24 cellular contexts compared by ENCODE assay signal in genomic region chr6:27840572-27840971, GRCh38.
DNase-seq lines count a peak whose midpoint lies in the region; ATAC-seq and TF ChIP-seq lines count a peak whose summit lies in the region.
"Had no signal": no experiment of that assay in that cellular context is flagged by ENCODE, and none has a peak within 500 bp of the region (broad histone marks: within the 10 kb centered on the region; RNA-seq: fewer than 3 reads in every experiment).

No MANE protein-coding gene starts in this region.

- DNase-seq in CD8-positive, alpha-beta memory T cell: no peak
- DNase-seq in PC-9 (no peak), lower lobe of right lung (no peak), KG1 (lab: John Stamatoyannopoulos, UW) (no peak), NCI-H510A (lab: John Stamatoyannopoulos, UW) (no peak)
- DNase-seq: activated CD4-positive, alpha-beta T cell treated with anti-CD3 and anti-CD28 coated beads for 1 hour; activated naive CD4-positive, alpha-beta T cell treated with Interleukin-2 at 50 U/mL for 16 hours; activated T-cell treated with anti-CD3 and anti-CD28 coated beads, Interleukin-2, amount 50 U/mL, for 4 hours; DMS79 treated with DMSO at 0.1 percent for 48 hours; GOT3; NCI-H1048; NCI-H2081 treated with DMSO at 0.1 percent for 48 hours; occipital lobe; retina; RPMI8226; spleen; stimulated activated CD4-positive, alpha-beta T cell treated with anti-CD3 and anti-CD28 coated beads, Interleukin-4, amount 100 ng/mL, for 1 hour; stimulated activated naive CD4-positive, alpha-beta T cell treated with Interleukin-2 at 50 U/mL for 16 hours; SW 1271 had no signal

- H3K36me3 ChIP-seq in CD8-positive, alpha-beta memory T cell (ENCODE audit: insufficient read depth, low read length): no peaks in the 10 kb centered on the region
- no peaks in the 10 kb centered on the region for H3K36me3 ChIP-seq in HUES6 (ENCODE audit: control insufficient read depth, insufficient read depth, low read length)
- no peaks in the 10 kb centered on the region for H3K36me3 ChIP-seq in PC-9 (ENCODE audit: low read depth)
- no peaks in the 10 kb centered on the region for H3K36me3 ChIP-seq in iPS-20b (ENCODE audit: insufficient read depth, low read depth, low read length)
- H3K36me3 ChIP-seq in lower lobe of right lung: no peaks in the 10 kb centered on the region
- H3K36me3 ChIP-seq: thoracic aorta had no signal

- H3K9ac ChIP-seq in HUES6 (ENCODE audit: low read length): no peak overlapping the region
- H3K9ac ChIP-seq in iPS-20b (ENCODE audit: low read depth, low read length): no peak overlapping the region; the same call in 1 of the 2 replicates

- no peaks in the 10 kb centered on the region for H3K9me3 Mint-ChIP-seq in CD8-positive, alpha-beta memory T cell
- H3K9me3 Mint-ChIP-seq: activated T-cell treated with anti-CD3 and anti-CD28 coated beads, Interleukin-2, amount 50 U/mL, for 4 hours; dendritic cell treated with granulocyte-macrophage colony-stimulating factor and Interleukin-4, amounts not matched to agents 40 ng/mL and 50 ng/mL, for 4 days; memory B cell had no signal

- peaks cover 8 to 13% of the 10 kb centered on the region in 2 donors for H3K27me3 Mint-ChIP-seq in CD8-positive, alpha-beta memory T cell
- H3K27me3 Mint-ChIP-seq: dendritic cell treated with granulocyte-macrophage colony-stimulating factor and Interleukin-4, amounts not matched to agents 40 ng/mL and 50 ng/mL, for 4 days; memory B cell had no signal

- H3F3A ChIP-seq in PC-9 (ENCODE audit: insufficient read depth, low read depth): peaks cover 13% of the 10 kb centered on the region; the same call in 1 of the 2 replicates

- no peaks in the 10 kb centered on the region for H3K9me3 ChIP-seq in CD8-positive, alpha-beta memory T cell (ENCODE audit: low read length)
- no peaks in the 10 kb centered on the region for H3K9me3 ChIP-seq in HUES6 (ENCODE audit: control insufficient read depth, insufficient read depth, low read depth, low read length)
- no peaks in the 10 kb centered on the region for H3K9me3 ChIP-seq in PC-9 (ENCODE audit: insufficient read depth, low read depth)
- H3K9me3 ChIP-seq in iPS-20b (ENCODE audit: insufficient read depth, low read depth, low read length): no peaks in the 10 kb centered on the region
- H3K9me3 ChIP-seq in lower lobe of right lung: no peaks in the 10 kb centered on the region
- H3K9me3 ChIP-seq: spleen, thoracic aorta had no signal

- H3K79me2 ChIP-seq in PC-9 (ENCODE audit: low read depth): no peaks in the 10 kb centered on the region

- ATAC-seq in lower lobe of right lung: no peak
- ATAC-seq: activated T-cell treated with anti-CD3 and anti-CD28 coated beads, Interleukin-2, amount 50 U/mL, for 4 hours had no signal

- peak overlapping the region; percentile 99 for H3K27ac ChIP-seq in CD8-positive, alpha-beta memory T cell (ENCODE audit: low read depth, low read length)
- no peak overlapping the region for H3K27ac ChIP-seq in HUES6 (ENCODE audit: low read depth, low read length)
- no peak overlapping the region for H3K27ac ChIP-seq in PC-9
- no peak overlapping the region for H3K27ac ChIP-seq in iPS-20b (ENCODE audit: low read length)
- no peak overlapping the region for H3K27ac ChIP-seq in lower lobe of right lung
- H3K27ac ChIP-seq: thoracic aorta had no signal

- H4K20me1 ChIP-seq in PC-9 (ENCODE audit: insufficient read depth): no peaks in the 10 kb centered on the region

- H3K36me3 Mint-ChIP-seq in CD8-positive, alpha-beta memory T cell: peaks cover 0 to 1% (median 0%) of the 10 kb centered on the region in 3 donors
- H3K36me3 Mint-ChIP-seq: memory B cell had no signal

- peak overlapping the region; percentile 69 for H3K4me2 ChIP-seq in PC-9

- CTCF ChIA-PET in CD8-positive, alpha-beta memory T cell (lab: Charles Lee): no interaction called here
- CTCF ChIA-PET in PC-9 (lab: Charles Lee): no interaction called here

- TF ChIP-seq CTCF in PC-9 (conservative IDR thresholded peaks at IDR 0.05) (no peak), lower lobe of right lung (IDR thresholded peaks at IDR 0.05) (no peak)

- H3K27ac Mint-ChIP-seq in CD8-positive, alpha-beta memory T cell: no peak overlapping the region
- H3K27ac Mint-ChIP-seq: dendritic cell treated with granulocyte-macrophage colony-stimulating factor and Interleukin-4, amounts not matched to agents 40 ng/mL and 50 ng/mL, for 4 days; memory B cell had no signal

- no peak overlapping the region for H3K4me3 Mint-ChIP-seq in CD8-positive, alpha-beta memory T cell
- H3K4me3 Mint-ChIP-seq: activated T-cell treated with anti-CD3 and anti-CD28 coated beads, Interleukin-2, amount 50 U/mL, for 4 hours; dendritic cell treated with granulocyte-macrophage colony-stimulating factor and Interleukin-4, amounts not matched to agents 40 ng/mL and 50 ng/mL, for 4 days; memory B cell had no signal

- H3K27me3 ChIP-seq in CD8-positive, alpha-beta memory T cell (ENCODE audit: insufficient read depth, low read length, poor library complexity, severe bottlenecking): no peaks in the 10 kb centered on the region
- no peaks in the 10 kb centered on the region for H3K27me3 ChIP-seq in HUES6 (ENCODE audit: control insufficient read depth, insufficient read depth, low read length)
- H3K27me3 ChIP-seq in PC-9 (ENCODE audit: insufficient read depth, low read depth): no peaks in the 10 kb centered on the region
- no peaks in the 10 kb centered on the region for H3K27me3 ChIP-seq in iPS-20b (ENCODE audit: insufficient read depth, low read length)
- no peaks in the 10 kb centered on the region for H3K27me3 ChIP-seq in lower lobe of right lung (ENCODE audit: low read depth)
- H3K27me3 ChIP-seq: spleen had no signal

- H3K4me1 Mint-ChIP-seq in CD8-positive, alpha-beta memory T cell: peaks cover 0 to 18% (median 12%) of the 10 kb centered on the region in 3 donors

- H3K4me3 ChIP-seq in CD8-positive, alpha-beta memory T cell (ENCODE audit: low read length): no peak overlapping the region
- H3K4me3 ChIP-seq in HUES6 (ENCODE audit: low read depth, low read length): peak overlapping the region; percentile 84; the same call in 1 of the 2 replicates
- H3K4me3 ChIP-seq in PC-9: no peak overlapping the region
- H3K4me3 ChIP-seq in iPS-20b (ENCODE audit: low read length): peak overlapping the region; percentile 93; the same call in 1 of the 2 replicates
- no peak overlapping the region for H3K4me3 ChIP-seq in lower lobe of right lung

- POLR2A ChIA-PET in CD8-positive, alpha-beta memory T cell (lab: Charles Lee): interaction anchor here (1.0 to 1.8 kb wide), 2 partner anchors 31 to 1591 kb away, joined by 3 to 4 read pairs; a partner anchor contains a TSS
- POLR2A ChIA-PET in PC-9 (lab: Charles Lee; ENCODE audit: unreplicated experiment): no interaction called here

- BruUV-seq in PC-9 (replicated peaks; lab: Mats Ljungman, UMichigan): no TSS peak

- intact Hi-C loops in PC-9 (cut with micrococcal nuclease; ENCODE audit: unreplicated experiment) (no loop called here), lower lobe of right lung (cut with DNase I) (no loop called here)

- H3K9me2 ChIP-seq in PC-9 (ENCODE audit: insufficient read depth): no peaks in the 10 kb centered on the region

- peaks cover 24% of the 10 kb centered on the region for H3K4me1 ChIP-seq in CD8-positive, alpha-beta memory T cell (ENCODE audit: insufficient read depth, low read length)
- H3K4me1 ChIP-seq in HUES6 (ENCODE audit: control insufficient read depth, insufficient read depth, low read length) (peaks cover 13% of the 10 kb centered on the region), PC-9 (replicated peaks; ENCODE audit: insufficient read depth) (no peaks in the 10 kb centered on the region), iPS-20b (ENCODE audit: insufficient read depth, low read length) (peaks cover 13% of the 10 kb centered on the region), lower lobe of right lung (peaks cover 21% of the 10 kb centered on the region)

- H2AFZ ChIP-seq in PC-9: no peak overlapping the region

Comparison
In these comparisons a context has a peak if more than half of its experiments do, and no peak if none do; other contexts are left out.
1. H3K4me3 ChIP-seq: peak in HUES6 (single experiment) and iPS-20b (single experiment); none in CD8-positive, alpha-beta memory T cell (single experiment), PC-9 (single experiment) and lower lobe of right lung (single experiment).